ENCODE assay signal across 11 cellular contexts in genomic region chr5:127844631-127845030, GRCh38.
A peak's percentile ranks its signal among the peaks of the same experiment; 100 is the strongest.
DNase-seq lines count a peak whose midpoint lies in the region; ATAC-seq, FAIRE-seq and TF ChIP-seq lines count a peak whose summit lies in the region.
"Had no signal": no experiment of that assay in that cellular context is flagged by ENCODE, and none has a peak within 500 bp of the region (broad histone marks: within the 10 kb centered on the region; RNA-seq: fewer than 3 reads in every experiment).

No MANE protein-coding gene starts in this region.

- BruUV-seq in K562 (replicated peaks; lab: Mats Ljungman, UMichigan) = no TSS peak

- no peak overlapping the region; the same call in 1 of the 2 replicates for H3K4me2 ChIP-seq in K562 (ENCODE audit: insufficient read depth, low read length)
- no peak overlapping the region for H3K4me2 ChIP-seq in mesendoderm (ENCODE audit: low read length)

- FAIRE-seq in K562 (lab: Jason Lieb, UNC) = no peak
- FAIRE-seq: GM12892 had no signal

- H3K56ac ChIP-seq in mesendoderm (ENCODE audit: low read length) = no peak overlapping the region

- no peaks in the 10 kb centered on the region for H3K79me1 ChIP-seq in mesendoderm (ENCODE audit: low read length)

- H3K4me3 ChIP-seq in K562 (no peak overlapping the region), mesendoderm (ENCODE audit: low read length) (no peak overlapping the region)
- H3K4me3 ChIP-seq: spleen had no signal

- no peak for TF ChIP-seq CTCF in K562 (IDR thresholded peaks at IDR 0.05 in 2 of 3, conservative IDR thresholded peaks at IDR 0.05 in 1 of 3; ENCODE audit: insufficient read depth in 2 of 3, low read depth in 1 of 3, low read length in 3 of 3)

- no peak for TF ChIP-seq RAD21 in K562 (CRISPR knock-in tag; conservative IDR thresholded peaks at IDR 0.05 in 1 of 2, IDR thresholded peaks at IDR 0.05 in 1 of 2)

- POLR2A ChIA-PET in K562 (lab: Yijun Ruan, JAX) = no interaction called here

- 2% methylated on average over 7 of the region's 7 CpGs for WGBS in K562 (ENCODE audit: insufficient coverage, low coverage, missing lambda C conversion rate)
- no CpG with 5 or more reads among the region's 7 CpGs for WGBS in mesendoderm (ENCODE audit: extremely low coverage, insufficient coverage, low lambda C conversion rate)

- H2BK120ac ChIP-seq in mesendoderm (ENCODE audit: low read depth, low read length) = no peak overlapping the region

- no peaks in the 10 kb centered on the region for H3K9me3 ChIP-seq in K562 (replicated peaks; ENCODE audit: control insufficient read depth, insufficient read depth, low read depth, low read length)
- H3K9me3 ChIP-seq: spleen had no signal

- no peaks in the 10 kb centered on the region for H3K9me1 ChIP-seq in K562 (ENCODE audit: control insufficient read depth, insufficient read depth, low read length)

- no peak overlapping the region for H3K27ac ChIP-seq in K562 (ENCODE audit: extremely low read depth, low read depth, low read length)
- H3K27ac ChIP-seq in substantia nigra (ENCODE audit: low read depth, low read length, poor library complexity, severe bottlenecking) = peak overlapping the region; percentile 78
- H3K27ac ChIP-seq in mesendoderm (ENCODE audit: low read depth, low read length) = no peak overlapping the region
- H3K27ac ChIP-seq: spleen had no signal

- no peaks in the 10 kb centered on the region for H3K79me2 ChIP-seq in K562 (ENCODE audit: control insufficient read depth, insufficient read depth, low read length)
- no peaks in the 10 kb centered on the region for H3K79me2 ChIP-seq in mesendoderm (ENCODE audit: control insufficient read depth, insufficient read depth, low read length)

- H3K4ac ChIP-seq in mesendoderm (ENCODE audit: low read depth, low read length) = no peak overlapping the region

- intact Hi-C loops in K562 (cut with micrococcal nuclease) = no loop called here

- no peak overlapping the region for H3K23ac ChIP-seq in mesendoderm (ENCODE audit: low read length)

- no peaks in the 10 kb centered on the region for H3K36me3 ChIP-seq in K562 (ENCODE audit: control insufficient read depth, insufficient read depth, low read length)
- H3K36me3 ChIP-seq in mesendoderm (ENCODE audit: control insufficient read depth, insufficient read depth, low read length) = no peaks in the 10 kb centered on the region
- H3K36me3 ChIP-seq: spleen had no signal

- H3K9ac ChIP-seq in K562 (ENCODE audit: insufficient read depth in 1 of 2, low read depth in 2 of 2, low read length in 2 of 2) = no peak overlapping the region
- H3K9ac ChIP-seq in mesendoderm (ENCODE audit: low read length) = no peak overlapping the region

- no peak overlapping the region for H2AFZ ChIP-seq in K562 (ENCODE audit: low read depth, low read length)

- TF ChIP-seq POLR2A in K562 (conservative IDR thresholded peaks at IDR 0.05) = no peak

- H2BK15ac ChIP-seq in mesendoderm (replicated peaks; ENCODE audit: low read depth) = no peak overlapping the region

- H3K18ac ChIP-seq in mesendoderm (ENCODE audit: low read length) = no peak overlapping the region

- H2BK5ac ChIP-seq in mesendoderm (ENCODE audit: low read length) = no peak overlapping the region

- CTCF ChIA-PET in K562 (lab: Yijun Ruan, JAX; ENCODE audit: low intra/inter-chr PET ratio) = no interaction called here

- no peak for TF ChIP-seq EP300 in K562 (IDR thresholded peaks at IDR 0.05; ENCODE audit: low read length)

- ATAC-seq in K562 (no peak), GM18861 (IDR thresholded peaks at IDR 0.05; ENCODE audit: unreplicated experiment) (no peak)

- no peaks in the 10 kb centered on the region for H4K20me1 ChIP-seq in K562 (replicated peaks; ENCODE audit: control insufficient read depth, insufficient read depth, low read length)

- no peak overlapping the region for H2AK5ac ChIP-seq in mesendoderm (ENCODE audit: low read length)

- H4K5ac ChIP-seq in mesendoderm (ENCODE audit: low read length) = no peak overlapping the region

- no peak overlapping the region for H4K8ac ChIP-seq in mesendoderm (ENCODE audit: low read depth, low read length)

- H3K4me1 ChIP-seq in K562 (replicated peaks in 1 of 2; ENCODE audit: control insufficient read depth in 2 of 2, insufficient read depth in 2 of 2, low read length in 2 of 2) (no peaks in the 10 kb centered on the region), mesendoderm (ENCODE audit: control insufficient read depth, low read depth, low read length) (no peaks in the 10 kb centered on the region)

- DNase-seq in LHCN-M2 (ENCODE audit: low read depth) (peak; percentile 40), K562 (ENCODE audit: extremely low read depth in 1 of 4, low spot score in 3 of 4) (no peak), hypothalamus (lab: John Stamatoyannopoulos, UW) (peak in 44 of 51 donors; percentile 3 to 83 (median 51)), substantia nigra (lab: John Stamatoyannopoulos, UW) (peak; percentile 6 to 89 (median 63)), DMS153 treated with DMSO at 0.1 percent for 48 hours (lab: John Stamatoyannopoulos, UW; ENCODE audit: unreplicated experiment) (no peak), mesendoderm (no peak)
- DNase-seq: activated CD4-positive, alpha-beta T cell treated with anti-CD3 and anti-CD28 coated beads for 4 hours; DMS153; spleen had no signal

- H3K27me3 ChIP-seq in K562 (ENCODE audit: control insufficient read depth in 2 of 2, insufficient read depth in 2 of 2, low read length in 2 of 2) = no peaks in the 10 kb centered on the region
- H3K27me3 ChIP-seq in mesendoderm (ENCODE audit: insufficient read depth, low read length, poor library complexity) = no peaks in the 10 kb centered on the region
- H3K27me3 ChIP-seq: spleen had no signal

- in situ Hi-C loops in K562 (cut with MboI) = no loop called here

TF ChIP-seq in K562, 482 proteins besides CTCF, POLR2A, EP300 and RAD21:
- TF ChIP-seq MEF2D (tag; conservative IDR thresholded peaks at IDR 0.05; ENCODE audit: low read depth) (no peak), POU5F1 (IDR thresholded peaks at IDR 0.05; ENCODE audit: borderline replicate concordance, low read depth, low read length, partially characterized antibody) (no peak), MTF1 (CRISPR knock-in tag; IDR thresholded peaks at IDR 0.05; ENCODE audit: borderline replicate concordance) (no peak), SRSF7 (optimal IDR thresholded peaks at IDR 0.05; ENCODE audit: low read depth, low read length) (no peak), DNMT1 (IDR thresholded peaks at IDR 0.05) (no peak)
- TF ChIP-seq, protein P1, sequence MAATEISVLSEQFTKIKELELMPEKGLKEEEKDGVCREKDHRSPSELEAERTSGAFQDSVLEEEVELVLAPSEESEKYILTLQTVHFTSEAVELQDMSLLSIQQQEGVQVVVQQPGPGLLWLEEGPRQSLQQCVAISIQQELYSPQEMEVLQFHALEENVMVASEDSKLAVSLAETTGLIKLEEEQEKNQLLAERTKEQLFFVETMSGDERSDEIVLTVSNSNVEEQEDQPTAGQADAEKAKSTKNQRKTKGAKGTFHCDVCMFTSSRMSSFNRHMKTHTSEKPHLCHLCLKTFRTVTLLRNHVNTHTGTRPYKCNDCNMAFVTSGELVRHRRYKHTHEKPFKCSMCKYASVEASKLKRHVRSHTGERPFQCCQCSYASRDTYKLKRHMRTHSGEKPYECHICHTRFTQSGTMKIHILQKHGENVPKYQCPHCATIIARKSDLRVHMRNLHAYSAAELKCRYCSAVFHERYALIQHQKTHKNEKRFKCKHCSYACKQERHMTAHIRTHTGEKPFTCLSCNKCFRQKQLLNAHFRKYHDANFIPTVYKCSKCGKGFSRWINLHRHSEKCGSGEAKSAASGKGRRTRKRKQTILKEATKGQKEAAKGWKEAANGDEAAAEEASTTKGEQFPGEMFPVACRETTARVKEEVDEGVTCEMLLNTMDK (IDR thresholded peaks at IDR 0.05; ENCODE audit: borderline replicate concordance, insufficient read depth, low read depth, low read length, poor library complexity, severe bottlenecking) = peak; percentile 23
TF ChIP-seq in K562: peak in this region for 1.

Comparison
In these comparisons a context has a peak if more than half of its experiments do, and no peak if none do; other contexts are left out.
1. DNase-seq: peak in LHCN-M2 (single experiment), hypothalamus (44 of 51) and substantia nigra (49 of 49); none in K562 (0 of 4), DMS153 treated with DMSO at 0.1 percent for 48 hours (single experiment) and mesendoderm (single experiment).